In genomic region chr19:18278521-18279265, GRCh38 we compare ENCODE assay signal across 6 cellular contexts. TPM values are rescaled to one million over a fixed set of nuclear protein-coding genes. Genes with fewer than 3 reads are reported as not detected.
DNase-seq lines count a peak whose midpoint lies in the region; ATAC-seq and TF ChIP-seq lines count a peak whose summit lies in the region.

No MANE protein-coding gene starts in this region.

- in situ Hi-C loops in G401 (cut with HindIII; ENCODE audit: low sequenced_read_pairs): no loop called here

- H3K9ac ChIP-seq in HUES48 (ENCODE audit: low read depth, low read length): peak overlapping the region; percentile 29; the same call in 1 of the 2 replicates

- no peak for ATAC-seq in lower lobe of right lung
- ATAC-seq in GM21619 (IDR thresholded peaks at IDR 0.05; ENCODE audit: unreplicated experiment): no peak
- ATAC-seq in GM21423 (IDR thresholded peaks at IDR 0.05; ENCODE audit: unreplicated experiment): no peak

- H3K27me3 ChIP-seq in HUES48 (ENCODE audit: control insufficient read depth, insufficient read depth, low read length) (no peaks in the 10 kb centered on the region), lower lobe of right lung (ENCODE audit: low read depth) (no peaks in the 10 kb centered on the region)

- intact Hi-C loops in lower lobe of right lung (cut with DNase I): loop anchor here (10.0 kb wide), 1 partner anchor 46 kb away; the partner anchor contains the start of gene LSM4

- H3K36me3 ChIP-seq in HUES48 (ENCODE audit: control insufficient read depth, insufficient read depth, low read length) (peaks cover 12% of the 10 kb centered on the region), lower lobe of right lung (peaks cover 43% of the 10 kb centered on the region)

- H3K4me3 ChIP-seq in HUES48 (ENCODE audit: low read depth, low read length) (peak overlapping the region; percentile 100), lower lobe of right lung (peak overlapping the region; percentile 97)

- no peaks in the 10 kb centered on the region for H3K9me3 ChIP-seq in HUES48 (ENCODE audit: control insufficient read depth, insufficient read depth, low read length)
- H3K9me3 ChIP-seq in lower lobe of right lung: no peaks in the 10 kb centered on the region

- H3K27ac ChIP-seq in HUES48 (ENCODE audit: low read depth, low read length) (peak overlapping the region; percentile 61), lower lobe of right lung (peak overlapping the region; percentile 100)

- peak; percentile 57 for DNase-seq in activated naive CD4-positive, alpha-beta T cell treated with Interleukin-2 at 50 U/mL for 16 hours
- DNase-seq in lower lobe of right lung (no peak), G401 (ENCODE audit: low spot score) (no peak)

- TF ChIP-seq CTCF in lower lobe of right lung (IDR thresholded peaks at IDR 0.05): no peak

- peaks cover 15% of the 10 kb centered on the region for H3K4me1 ChIP-seq in HUES48 (ENCODE audit: control insufficient read depth, insufficient read depth, low read length)
- H3K4me1 ChIP-seq in lower lobe of right lung: peaks cover 64% of the 10 kb centered on the region

RNA-seq across cellular contexts. Expression of gene JUND, which starts 2.7 kb away (rescaled TPM):
- 150 TPM for total RNA-seq in lower lobe of right lung
- total RNA-seq in G401 (2014; rRNA removed; shearing (Covaris generic)): 263 and 286 TPM in 2 replicates

RNA-seq across cellular contexts. Expression of gene IQCN, which starts 4.4 kb away (rescaled TPM):
- total RNA-seq in lower lobe of right lung: 4.1 TPM
- total RNA-seq in G401 (2014; rRNA removed; shearing (Covaris generic)): 0.37 and 0.47 TPM in 2 replicates

RNA-seq across cellular contexts. Expression of gene LSM4, which starts 44.2 kb away (rescaled TPM):
- total RNA-seq in lower lobe of right lung: 72.3 TPM
- 539 and 749 TPM in 2 replicates for total RNA-seq in G401 (2014; rRNA removed; shearing (Covaris generic))

RNA-seq across cellular contexts. Expression of gene PDE4C, which starts 52.5 kb away (rescaled TPM):
- 9.6 TPM for total RNA-seq in lower lobe of right lung
- 11.1 and 17.0 TPM in 2 replicates for total RNA-seq in G401 (2014; rRNA removed; shearing (Covaris generic))
